Comparison of ENCODE assay signal across 24 cellular contexts in the genomic region with DNA sequence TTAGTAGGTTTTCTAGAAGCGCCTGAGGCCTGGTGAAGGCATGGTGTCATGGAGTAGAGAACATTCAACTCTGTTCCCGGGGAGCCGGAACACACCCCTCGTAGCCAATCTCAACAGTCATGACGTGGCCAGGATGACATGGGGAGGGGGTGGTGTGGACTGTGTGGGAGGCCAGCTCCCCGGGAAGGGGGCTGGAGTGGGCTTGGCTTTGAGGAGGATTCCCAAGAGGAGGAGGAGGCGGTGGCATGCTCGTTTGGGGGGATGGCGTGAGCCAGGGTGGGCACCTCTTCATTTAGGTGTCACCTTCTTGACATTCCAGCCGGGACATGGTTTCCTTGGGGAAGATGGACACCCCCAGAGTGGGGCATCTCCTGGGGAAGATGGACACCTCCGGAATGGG.
DNase-seq lines count a peak whose midpoint lies in the region; ATAC-seq and TF ChIP-seq lines count a peak whose summit lies in the region.
"Had no signal": no experiment of that assay in that cellular context is flagged by ENCODE, and none has a peak within 500 bp of the region (broad histone marks: within the 10 kb centered on the region; RNA-seq: fewer than 3 reads in every experiment).

No MANE protein-coding gene starts in this region.

- H2AFZ ChIP-seq in osteoblast (ENCODE audit: low read length) = no peak overlapping the region

- H3K4me3 Mint-ChIP-seq in activated CD4-positive, alpha-beta T cell treated with anti-CD3 and anti-CD28 coated beads, Interleukin-2, amount 10 ng/mL, durations not matched to agents 7 days and 5 days = no peak overlapping the region
- peak overlapping the region; percentile 32 for H3K4me3 Mint-ChIP-seq in CD8-positive, alpha-beta T cell
- H3K4me3 Mint-ChIP-seq in activated T-helper 2 cell treated with anti-CD3 and anti-CD28 coated beads, Interferon-gamma antibody, Interleukin-2, Interleukin-4, amounts not matched to agents 10 μg/mL and 5 μg/mL and 100 μg/mL, durations not matched to agents 14 hours and 24 hours and 36 hours (ENCODE audit: low read depth) = no peak overlapping the region
- H3K4me3 Mint-ChIP-seq: memory B cell, nephron had no signal

- H3K79me2 ChIP-seq in osteoblast (ENCODE audit: insufficient read depth, low read length) = peaks cover 100% of the 10 kb centered on the region

- H3K27me3 ChIP-seq in CD8-positive, alpha-beta T cell (ENCODE audit: insufficient read depth, low read length) = no peaks in the 10 kb centered on the region
- H3K27me3 ChIP-seq in osteoblast (ENCODE audit: insufficient read depth, low read length) (no peaks in the 10 kb centered on the region), tibial nerve (no peaks in the 10 kb centered on the region)
- H3K27me3 ChIP-seq: transverse colon had no signal

- H3K4me1 Mint-ChIP-seq in activated CD4-positive, alpha-beta T cell treated with anti-CD3 and anti-CD28 coated beads, Interleukin-2, amount 10 ng/mL, durations not matched to agents 7 days and 5 days = peaks cover 90% of the 10 kb centered on the region
- peaks cover 79% of the 10 kb centered on the region for H3K4me1 Mint-ChIP-seq in CD8-positive, alpha-beta T cell (ENCODE audit: low read depth)
- H3K4me1 Mint-ChIP-seq in activated T-helper 2 cell treated with anti-CD3 and anti-CD28 coated beads, Interferon-gamma antibody, Interleukin-2, Interleukin-4, amounts not matched to agents 10 μg/mL and 5 μg/mL and 100 μg/mL, durations not matched to agents 14 hours and 24 hours and 36 hours (ENCODE audit: low read depth) = peaks cover 63% of the 10 kb centered on the region

- H3K36me3 ChIP-seq in CD8-positive, alpha-beta T cell (ENCODE audit: insufficient read depth, low read length) = peaks cover 17% of the 10 kb centered on the region
- peaks cover 31% of the 10 kb centered on the region for H3K36me3 ChIP-seq in osteoblast (ENCODE audit: insufficient read depth, low read length)
- H3K36me3 ChIP-seq in tibial nerve = peaks cover 0 to 16% (median 0%) of the 10 kb centered on the region in 3 donors

- no peak for TF ChIP-seq CTCF in CD8-positive, alpha-beta T cell (IDR thresholded peaks at IDR 0.05)
- TF ChIP-seq CTCF in osteoblast (IDR thresholded peaks at IDR 0.05; ENCODE audit: extremely low read depth, low read depth, low read length) (no peak), tibial nerve (IDR thresholded peaks at IDR 0.05) (no peak)

- no peak for TF ChIP-seq EP300 in tibial nerve (IDR thresholded peaks at IDR 0.05)

- WGBS in tibial nerve, 2 donors = 61 to 67% methylated on average over 9 to 11 of the region's 11 CpGs

- POLR2A ChIA-PET in activated CD4-positive, alpha-beta T cell treated with anti-CD3 and anti-CD28 coated beads, Interleukin-2, amount 10 ng/mL, durations not matched to agents 7 days and 5 days (lab: Charles Lee) = no interaction called here
- POLR2A ChIA-PET in CD8-positive, alpha-beta T cell (lab: Charles Lee) = interaction anchor here (1.3 to 3.5 kb wide), 2 partner anchors 22 to 43 kb away, joined by 3 to 38 read pairs; no protein-coding TSS in a partner anchor

- H3K9me3 ChIP-seq in CD8-positive, alpha-beta T cell (ENCODE audit: low read length) = no peaks in the 10 kb centered on the region
- no peaks in the 10 kb centered on the region for H3K9me3 ChIP-seq in osteoblast (ENCODE audit: low read depth, low read length)
- no peaks in the 10 kb centered on the region for H3K9me3 ChIP-seq in tibial nerve
- H3K9me3 ChIP-seq: A549, psoas muscle, transverse colon had no signal

- peaks cover 59% of the 10 kb centered on the region for H3K36me3 Mint-ChIP-seq in activated CD4-positive, alpha-beta T cell treated with anti-CD3 and anti-CD28 coated beads, Interleukin-2, amount 10 ng/mL, durations not matched to agents 7 days and 5 days (ENCODE audit: low read depth)
- peaks cover 38% of the 10 kb centered on the region for H3K36me3 Mint-ChIP-seq in CD8-positive, alpha-beta T cell
- peaks cover 35% of the 10 kb centered on the region for H3K36me3 Mint-ChIP-seq in activated T-helper 2 cell treated with anti-CD3 and anti-CD28 coated beads, Interferon-gamma antibody, Interleukin-2, Interleukin-4, amounts not matched to agents 10 μg/mL and 5 μg/mL and 100 μg/mL, durations not matched to agents 14 hours and 24 hours and 36 hours (ENCODE audit: low read depth)

- H3K4me3 ChIP-seq in CD8-positive, alpha-beta T cell (ENCODE audit: low read depth, low read length) = no peak overlapping the region
- H3K4me3 ChIP-seq in osteoblast (ENCODE audit: insufficient read depth, low read length) = no peak overlapping the region
- no peak overlapping the region for H3K4me3 ChIP-seq in tibial nerve
- H3K4me3 ChIP-seq: A549, psoas muscle, transverse colon had no signal

- ATAC-seq in CD8-positive, alpha-beta T cell = no peak
- ATAC-seq: A549, psoas muscle had no signal

- intact Hi-C loops in CD8-positive, alpha-beta T cell (cut with DNase I, micrococcal nuclease) = no loop called here
- intact Hi-C loops in activated T-helper 2 cell treated with anti-CD3 and anti-CD28 coated beads, Interferon-gamma antibody, Interleukin-2, Interleukin-4, amounts not matched to agents 10 μg/mL and 5 μg/mL and 100 μg/mL, durations not matched to agents 14 hours and 24 hours and 36 hours (cut with micrococcal nuclease) = no loop called here

- peak overlapping the region; percentile 94 for H3K27ac Mint-ChIP-seq in activated CD4-positive, alpha-beta T cell treated with anti-CD3 and anti-CD28 coated beads, Interleukin-2, amount 10 ng/mL, durations not matched to agents 7 days and 5 days
- peak overlapping the region; percentile 90 for H3K27ac Mint-ChIP-seq in CD8-positive, alpha-beta T cell
- H3K27ac Mint-ChIP-seq in activated T-helper 2 cell treated with anti-CD3 and anti-CD28 coated beads, Interferon-gamma antibody, Interleukin-2, Interleukin-4, amounts not matched to agents 10 μg/mL and 5 μg/mL and 100 μg/mL, durations not matched to agents 14 hours and 24 hours and 36 hours = peak overlapping the region; percentile 70
- H3K27ac Mint-ChIP-seq: memory B cell had no signal

- H3K9me3 Mint-ChIP-seq in activated CD4-positive, alpha-beta T cell treated with anti-CD3 and anti-CD28 coated beads, Interleukin-2, amount 10 ng/mL, durations not matched to agents 7 days and 5 days = no peaks in the 10 kb centered on the region
- no peaks in the 10 kb centered on the region for H3K9me3 Mint-ChIP-seq in CD8-positive, alpha-beta T cell
- H3K9me3 Mint-ChIP-seq in activated T-helper 2 cell treated with anti-CD3 and anti-CD28 coated beads, Interferon-gamma antibody, Interleukin-2, Interleukin-4, amounts not matched to agents 10 μg/mL and 5 μg/mL and 100 μg/mL, durations not matched to agents 14 hours and 24 hours and 36 hours = no peaks in the 10 kb centered on the region
- H3K9me3 Mint-ChIP-seq: memory B cell, nephron had no signal

- H3K27me3 Mint-ChIP-seq in activated CD4-positive, alpha-beta T cell treated with anti-CD3 and anti-CD28 coated beads, Interleukin-2, amount 10 ng/mL, durations not matched to agents 7 days and 5 days = no peaks in the 10 kb centered on the region
- H3K27me3 Mint-ChIP-seq in CD8-positive, alpha-beta T cell (ENCODE audit: low read depth) = no peaks in the 10 kb centered on the region
- H3K27me3 Mint-ChIP-seq in activated T-helper 2 cell treated with anti-CD3 and anti-CD28 coated beads, Interferon-gamma antibody, Interleukin-2, Interleukin-4, amounts not matched to agents 10 μg/mL and 5 μg/mL and 100 μg/mL, durations not matched to agents 14 hours and 24 hours and 36 hours (ENCODE audit: low read depth) = no peaks in the 10 kb centered on the region
- H3K27me3 Mint-ChIP-seq: memory B cell had no signal

- no peak overlapping the region for H3K27ac ChIP-seq in CD8-positive, alpha-beta T cell (ENCODE audit: low read depth, low read length)
- peak overlapping the region; percentile 46 for H3K27ac ChIP-seq in osteoblast (ENCODE audit: low read depth, low read length)
- peak overlapping the region in 2 of 4 donors; percentile 2 to 12 for H3K27ac ChIP-seq in tibial nerve
- H3K27ac ChIP-seq: C4-2B, psoas muscle had no signal

- peaks cover 85% of the 10 kb centered on the region for H3K4me1 ChIP-seq in CD8-positive, alpha-beta T cell (ENCODE audit: insufficient read depth, low read length)
- peaks cover 52% of the 10 kb centered on the region for H3K4me1 ChIP-seq in osteoblast (ENCODE audit: insufficient read depth, low read length)
- peaks cover 0 to 97% (median 44%) of the 10 kb centered on the region in 4 donors for H3K4me1 ChIP-seq in tibial nerve

- no peak for DNase-seq in activated CD4-positive, alpha-beta T cell treated with anti-CD3 and anti-CD28 coated beads, Interleukin-2, amount 10 ng/mL, durations not matched to agents 7 days and 5 days
- no peak for DNase-seq in activated CD4-positive, alpha-beta T cell treated with anti-CD3 and anti-CD28 coated beads, Interleukin-2, amount 50 U/mL, for 1 hour
- DNase-seq in CD8-positive, alpha-beta T cell = no peak
- no peak for DNase-seq in activated T-helper 2 cell treated with anti-CD3 and anti-CD28 coated beads, Interferon-gamma antibody, Interleukin-2, Interleukin-4, amounts not matched to agents 10 μg/mL and 5 μg/mL and 100 μg/mL, durations not matched to agents 14 hours and 24 hours and 36 hours (ENCODE audit: low spot score)
- DNase-seq in osteoblast (ENCODE audit: insufficient read length, low spot score, missing footprints) (peak; percentile 84), NCI-H748 (lab: John Stamatoyannopoulos, UW; ENCODE audit: unreplicated experiment) (no peak), tibial nerve (ENCODE audit: low spot score in 2 of 2) (no peak), kidney glomerular epithelial cell (lab: John Stamatoyannopoulos, UW) (no peak)
- DNase-seq: activated CD4-positive, alpha-beta T cell treated with anti-CD3 and anti-CD28 coated beads for 48 hours; activated T-cell treated with anti-CD3 and anti-CD28 coated beads, Interleukin-2, amount 50 U/mL, for 48 hours; amniotic stem cell; cerebellar nuclear complex; DMS79 treated with DMSO at 0.1 percent for 48 hours; effector CD8-positive, alpha-beta T cell; hippocampal formation; NCI-H1417 treated with DMSO at 0.1 percent for 48 hours; NCI-H2171 treated with DMSO at 0.1 percent for 48 hours; NCI-H69; psoas muscle; transverse colon had no signal

- CTCF ChIA-PET in activated CD4-positive, alpha-beta T cell treated with anti-CD3 and anti-CD28 coated beads, Interleukin-2, amount 10 ng/mL, durations not matched to agents 7 days and 5 days (lab: Charles Lee) = interaction anchor here (1.3 to 4.3 kb wide), 2 partner anchors 12 to 13 kb away, joined by 4 to 58 read pairs; no protein-coding TSS in a partner anchor
- CTCF ChIA-PET in CD8-positive, alpha-beta T cell (lab: Charles Lee) = interaction anchor here (1.8 to 6.0 kb wide), 6 partner anchors 16 to 95 kb away, joined by 4 to 75 read pairs (median 42); no protein-coding TSS in a partner anchor

- TF ChIP-seq POLR2A in tibial nerve (IDR thresholded peaks at IDR 0.05) = no peak

- H4K20me1 ChIP-seq in osteoblast (ENCODE audit: insufficient read depth, low read length) = peaks cover 45% of the 10 kb centered on the region

- no peak overlapping the region for H3K4me2 ChIP-seq in osteoblast (ENCODE audit: insufficient read depth, low read length)
- H3K4me2 ChIP-seq: A549 had no signal
